In genomic region chr5:52743529-52743928, GRCh38 we compare ENCODE assay signal across 12 cellular contexts. TPM values are rescaled to one million over a fixed set of nuclear protein-coding genes. Genes with fewer than 3 reads are reported as not detected.
DNase-seq lines count a peak whose midpoint lies in the region; FAIRE-seq and TF ChIP-seq lines count a peak whose summit lies in the region.
"Had no signal": no experiment of that assay in that cellular context is flagged by ENCODE, and none has a peak within 500 bp of the region (broad histone marks: within the 10 kb centered on the region; RNA-seq: fewer than 3 reads in every experiment).

No MANE protein-coding gene starts in this region.

- H3K36me3 ChIP-seq in GM23248 (ENCODE audit: low read depth) (no peaks in the 10 kb centered on the region), astrocyte (ENCODE audit: insufficient read depth, low read length) (no peaks in the 10 kb centered on the region), small intestine (ENCODE audit: control insufficient read depth in 2 of 2, insufficient read depth in 2 of 2, low read length in 2 of 2) (no peaks in the 10 kb centered on the region), testis (ENCODE audit: low read depth, missing control alignments) (no peaks in the 10 kb centered on the region)
- H3K36me3 ChIP-seq: cardiac muscle cell had no signal

- no peaks in the 10 kb centered on the region for H3K9me2 ChIP-seq in GM23248 (ENCODE audit: insufficient read depth)

- H3K27me3 ChIP-seq in GM23248 (replicated peaks; ENCODE audit: insufficient read depth) (no peaks in the 10 kb centered on the region), astrocyte (ENCODE audit: insufficient read depth, low read length) (no peaks in the 10 kb centered on the region), small intestine (ENCODE audit: control insufficient read depth in 2 of 2, insufficient read depth in 2 of 2, low read length in 2 of 2) (no peaks in the 10 kb centered on the region), testis (no peaks in the 10 kb centered on the region)
- H3K27me3 ChIP-seq: cardiac muscle cell had no signal

- H2AFZ ChIP-seq in GM23248, result no peak overlapping the region
- H2AFZ ChIP-seq in astrocyte (ENCODE audit: low read depth, low read length), result no peak overlapping the region

- H3K9me3 ChIP-seq in GM23248 (ENCODE audit: low read depth), result no peaks in the 10 kb centered on the region
- no peaks in the 10 kb centered on the region for H3K9me3 ChIP-seq in astrocyte (ENCODE audit: insufficient read depth, low read depth, low read length)
- H3K9me3 ChIP-seq in small intestine (ENCODE audit: control insufficient read depth, low read depth), result no peaks in the 10 kb centered on the region
- H3K9me3 ChIP-seq in testis, result no peaks in the 10 kb centered on the region

- H3K9ac ChIP-seq in GM23248 (no peak overlapping the region), astrocyte (ENCODE audit: low read length) (no peak overlapping the region)

- H3K36me3 Mint-ChIP-seq in T-helper 2 cell treated with Interferon-gamma antibody and Interleukin-4, amounts not matched to agents 5 μg/mL and 100 μg/mL, for 36 hours (ENCODE audit: low read depth), result peaks cover 10% of the 10 kb centered on the region
- H3K36me3 Mint-ChIP-seq in astrocyte (ENCODE audit: low read depth, unreplicated experiment) (no peaks in the 10 kb centered on the region), glutamatergic neuron (ENCODE audit: unreplicated experiment) (no peaks in the 10 kb centered on the region)

- peak overlapping the region; percentile 64 for H3K4me3 Mint-ChIP-seq in T-helper 2 cell treated with Interferon-gamma antibody and Interleukin-4, amounts not matched to agents 5 μg/mL and 100 μg/mL, for 36 hours
- H3K4me3 Mint-ChIP-seq in astrocyte (ENCODE audit: unreplicated experiment), result no peak overlapping the region
- H3K4me3 Mint-ChIP-seq in glutamatergic neuron (ENCODE audit: unreplicated experiment), result no peak overlapping the region

- H3K4me1 ChIP-seq in GM23248 (ENCODE audit: insufficient read depth) (peaks cover 31% of the 10 kb centered on the region), astrocyte (ENCODE audit: insufficient read depth, low read length) (peaks cover 5% of the 10 kb centered on the region), small intestine (ENCODE audit: control insufficient read depth in 2 of 2, insufficient read depth in 1 of 2, low read depth in 1 of 2, low read length in 1 of 2) (peaks cover 0 to 14% of the 10 kb centered on the region in 2 donors), testis (no peaks in the 10 kb centered on the region)

- no peak for FAIRE-seq in astrocyte (lab: Jason Lieb, UNC)
- no peak for FAIRE-seq in small intestine (lab: Jason Lieb, UNC)
- FAIRE-seq: GM12891 had no signal

- H3K4me3 ChIP-seq in GM23248 (no peak overlapping the region), astrocyte (ENCODE audit: insufficient read depth, low read depth, low read length) (no peak overlapping the region), small intestine (ENCODE audit: low read depth in 1 of 2, low read length in 2 of 2) (no peak overlapping the region), testis (no peak overlapping the region)
- H3K4me3 ChIP-seq: cardiac muscle cell had no signal

- H3K9me3 Mint-ChIP-seq in T-helper 2 cell treated with Interferon-gamma antibody and Interleukin-4, amounts not matched to agents 5 μg/mL and 100 μg/mL, for 36 hours, result peaks cover 8% of the 10 kb centered on the region
- H3K9me3 Mint-ChIP-seq in astrocyte (ENCODE audit: unreplicated experiment) (no peaks in the 10 kb centered on the region), glutamatergic neuron (ENCODE audit: unreplicated experiment) (no peaks in the 10 kb centered on the region)

- TF ChIP-seq CTCF in astrocyte (IDR thresholded peaks at IDR 0.05; ENCODE audit: insufficient read depth, low read depth, low read length), result no peak
- TF ChIP-seq CTCF in glutamatergic neuron (IDR thresholded peaks at IDR 0.05; ENCODE audit: partially characterized antibody, unreplicated experiment), result no peak
- no peak for TF ChIP-seq CTCF in testis (IDR thresholded peaks at IDR 0.05)

- H3K27ac ChIP-seq in GM23248 (peak overlapping the region; percentile 4; the same call in 1 of the 2 replicates), astrocyte (ENCODE audit: low read depth, low read length) (no peak overlapping the region), small intestine (ENCODE audit: low read depth in 1 of 2, low read length in 1 of 2) (peak overlapping the region; percentile 30 to 77), testis (no peak overlapping the region)
- H3K27ac ChIP-seq: cardiac muscle cell, RWPE1 had no signal

- in situ Hi-C loops in GM23248 (cut with MboI), result no loop called here

- peaks cover 12% of the 10 kb centered on the region for H3F3A ChIP-seq in GM23248 (ENCODE audit: insufficient read depth)

- intact Hi-C loops in testis (cut with DNase I; ENCODE audit: low total_unique reads), result no loop called here

- peaks cover 9% of the 10 kb centered on the region for H3K27me3 Mint-ChIP-seq in T-helper 2 cell treated with Interferon-gamma antibody and Interleukin-4, amounts not matched to agents 5 μg/mL and 100 μg/mL, for 36 hours (ENCODE audit: low read depth)
- no peaks in the 10 kb centered on the region for H3K27me3 Mint-ChIP-seq in astrocyte (ENCODE audit: low read depth, unreplicated experiment)
- H3K27me3 Mint-ChIP-seq in glutamatergic neuron (ENCODE audit: unreplicated experiment), result no peaks in the 10 kb centered on the region

- DNase-seq in T-helper 2 cell treated with Interferon-gamma antibody and Interleukin-4, amounts not matched to agents 5 μg/mL and 100 μg/mL, for 36 hours (ENCODE audit: low spot score), result no peak
- no peak for DNase-seq in T-helper 2 cell
- no peak for DNase-seq in GM23248
- DNase-seq in astrocyte (ENCODE audit: low read depth), result no peak
- no peak for DNase-seq in small intestine
- no peak for DNase-seq in cerebellar cortex (ENCODE audit: low spot score)
- DNase-seq in glutamatergic neuron, result no peak
- no peak for DNase-seq in testis
- DNase-seq: activated gamma-delta T cell had no signal

- H3K4me1 Mint-ChIP-seq in T-helper 2 cell treated with Interferon-gamma antibody and Interleukin-4, amounts not matched to agents 5 μg/mL and 100 μg/mL, for 36 hours (ENCODE audit: low read depth), result peaks cover 60% of the 10 kb centered on the region
- H3K4me1 Mint-ChIP-seq in astrocyte (ENCODE audit: low read depth, unreplicated experiment) (peaks cover 18% of the 10 kb centered on the region), glutamatergic neuron (ENCODE audit: low read depth, unreplicated experiment) (no peaks in the 10 kb centered on the region)

- 72 to 73% methylated on average over 3 of the region's 3 CpGs for WGBS in GM23248 (ENCODE audit: low coverage in 1 of 2, low lambda C conversion rate in 2 of 2, missing lambda C conversion rate in 2 of 2), 2 experiments
- 59 to 76% (median 66%) methylated on average over 3 of the region's 3 CpGs for WGBS in small intestine, 3 donors
- 76% methylated on average over 3 of the region's 3 CpGs for WGBS in testis, 2 donors

- no peaks in the 10 kb centered on the region for H3K79me2 ChIP-seq in GM23248 (ENCODE audit: insufficient read depth)
- H3K79me2 ChIP-seq in astrocyte (ENCODE audit: insufficient read depth, low read length), result no peaks in the 10 kb centered on the region

- H4K20me1 ChIP-seq in GM23248 (ENCODE audit: insufficient read depth) (no peaks in the 10 kb centered on the region), astrocyte (ENCODE audit: insufficient read depth, low read length) (no peaks in the 10 kb centered on the region)

- no peak for TF ChIP-seq POLR2A in testis (IDR thresholded peaks at IDR 0.05)

- H3K4me2 ChIP-seq in GM23248 (ENCODE audit: unreplicated experiment), result no peak overlapping the region
- H3K4me2 ChIP-seq in astrocyte (ENCODE audit: low read length), result peak overlapping the region; percentile 18

- peak overlapping the region; percentile 87 for H3K27ac Mint-ChIP-seq in T-helper 2 cell treated with Interferon-gamma antibody and Interleukin-4, amounts not matched to agents 5 μg/mL and 100 μg/mL, for 36 hours
- H3K27ac Mint-ChIP-seq in astrocyte (ENCODE audit: unreplicated experiment), result peak overlapping the region; percentile 29
- no peak overlapping the region for H3K27ac Mint-ChIP-seq in glutamatergic neuron (ENCODE audit: unreplicated experiment)

RNA-seq across cellular contexts. Expression of gene ITGA1, which starts 44.2 kb away (rescaled TPM):
- total RNA-seq in GM23248 (2014; rRNA removed; shearing (Covaris generic)), result 18.4 and 18.6 TPM in 2 replicates
- polyA plus RNA-seq in GM23248 (2016; fragmentation: Nextera tagmentation; extraction: Ambion mirVana), result 8.1 and 8.9 TPM in 2 replicates
- total RNA-seq in astrocyte, result 73.7 and 83.1 TPM in 2 replicates
- 1 to 10 TPM; 1.6 to 7.5 (median 2.4) TPM for polyA plus RNA-seq in small intestine
- 0.96 TPM for total RNA-seq in glutamatergic neuron (ENCODE audit: unreplicated experiment)
- 1 to 10 TPM; 7.3 to 8.1 TPM for total RNA-seq in testis
- 7.5 TPM for polyA plus RNA-seq in testis (ENCODE audit: insufficient read depth, low read depth, low replicate concordance)

RNA-seq across cellular contexts. Expression of gene PELO, which starts 44.2 kb away (rescaled TPM):
- 20.4 and 24.4 TPM in 2 replicates for total RNA-seq in GM23248 (2014; rRNA removed; shearing (Covaris generic))
- polyA plus RNA-seq in GM23248 (2016; fragmentation: Nextera tagmentation; extraction: Ambion mirVana) (25.0 and 25.2 TPM in 2 replicates), small intestine (1 to 10 TPM; 4.0 to 9.7 (median 9.0) TPM), testis (ENCODE audit: insufficient read depth, low read depth, low replicate concordance) (10.6 TPM)
- total RNA-seq in astrocyte (75.2 and 75.8 TPM in 2 replicates), glutamatergic neuron (ENCODE audit: unreplicated experiment) (7.5 TPM), testis (1 to 10 TPM; 9.0 to 9.4 TPM)

Comparison
In these comparisons a context has a peak if more than half of its experiments do, and no peak if none do; other contexts are left out.
1. H3K27ac ChIP-seq: peak in GM23248 (single experiment) and small intestine (2 of 2); none in astrocyte (single experiment) and testis (0 of 2).